10 cellular contexts compared by ENCODE assay signal in the genomic region with DNA sequence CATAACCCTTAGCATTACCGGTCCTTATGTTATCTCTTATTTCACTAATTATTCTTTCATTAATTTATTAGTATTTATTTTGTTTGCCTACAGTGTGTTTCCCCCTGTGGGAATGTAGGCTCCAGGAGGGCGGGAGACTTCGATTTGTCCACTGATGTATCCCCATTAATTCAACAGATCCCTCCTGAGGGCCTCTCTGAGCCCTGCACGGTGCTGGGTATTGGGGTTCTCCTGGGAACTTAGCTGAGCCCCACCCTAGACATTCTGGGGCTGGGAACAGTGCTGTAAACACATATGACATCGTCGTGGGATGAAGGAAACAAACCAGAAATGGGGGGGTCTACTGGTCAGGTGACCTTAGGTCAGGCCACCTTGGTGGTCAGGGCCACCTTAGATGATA. TPM values are rescaled to one million over a fixed set of nuclear protein-coding genes. Genes with fewer than 3 reads are reported as not detected.
DNase-seq lines count a peak whose midpoint lies in the region; ATAC-seq and TF ChIP-seq lines count a peak whose summit lies in the region.
"Had no signal": no experiment of that assay in that cellular context is flagged by ENCODE, and none has a peak within 500 bp of the region (broad histone marks: within the 10 kb centered on the region; RNA-seq: fewer than 3 reads in every experiment).

No MANE protein-coding gene starts in this region.

- no peak for TF ChIP-seq EP300 in sigmoid colon (IDR thresholded peaks at IDR 0.05)

- no peak for TF ChIP-seq CTCF in CD8-positive, alpha-beta T cell (IDR thresholded peaks at IDR 0.05)
- no peak for TF ChIP-seq CTCF in glutamatergic neuron (IDR thresholded peaks at IDR 0.05; ENCODE audit: partially characterized antibody, unreplicated experiment)
- TF ChIP-seq CTCF in sigmoid colon (IDR thresholded peaks at IDR 0.05), result no peak

- no peaks in the 10 kb centered on the region for H3K36me3 ChIP-seq in CD8-positive, alpha-beta T cell (ENCODE audit: insufficient read depth, low read length)
- peaks cover 0 to 20% (median 6%) of the 10 kb centered on the region in 4 donors for H3K36me3 ChIP-seq in sigmoid colon
- H3K36me3 ChIP-seq: WERI-Rb-1 had no signal

- ATAC-seq in CD8-positive, alpha-beta T cell, result no peak
- no peak for ATAC-seq in GM21619 (IDR thresholded peaks at IDR 0.05; ENCODE audit: unreplicated experiment)
- ATAC-seq in esophagus mucosa, result no peak

- H3K4me1 Mint-ChIP-seq in CD8-positive, alpha-beta T cell (ENCODE audit: low read depth), result peaks cover 37% of the 10 kb centered on the region
- peaks cover 40% of the 10 kb centered on the region for H3K4me1 Mint-ChIP-seq in activated T-helper 1 cell treated with anti-CD3 and anti-CD28 coated beads, Interleukin-12 subunit alpha, Interleukin-12 subunit beta, Interleukin-2, Interleukin-4 antibody, amounts not matched to agents 30 ng/mL and 10 ng/mL and 1 ng/mL, durations not matched to agents 14 hours and 24 hours and 36 hours (ENCODE audit: low read depth)
- peaks cover 15% of the 10 kb centered on the region for H3K4me1 Mint-ChIP-seq in glutamatergic neuron (ENCODE audit: low read depth, unreplicated experiment)

- H3K27me3 ChIP-seq in CD8-positive, alpha-beta T cell (ENCODE audit: insufficient read depth, low read length), result no peaks in the 10 kb centered on the region
- no peaks in the 10 kb centered on the region for H3K27me3 ChIP-seq in sigmoid colon

- no peaks in the 10 kb centered on the region for H3K27me3 Mint-ChIP-seq in CD8-positive, alpha-beta T cell (ENCODE audit: low read depth)
- H3K27me3 Mint-ChIP-seq in activated T-helper 1 cell treated with anti-CD3 and anti-CD28 coated beads, Interleukin-12 subunit alpha, Interleukin-12 subunit beta, Interleukin-2, Interleukin-4 antibody, amounts not matched to agents 30 ng/mL and 10 ng/mL and 1 ng/mL, durations not matched to agents 14 hours and 24 hours and 36 hours (ENCODE audit: insufficient read depth), result peaks cover 2% of the 10 kb centered on the region
- H3K27me3 Mint-ChIP-seq in glutamatergic neuron (ENCODE audit: unreplicated experiment), result peaks cover 9% of the 10 kb centered on the region

- H3K4me3 Mint-ChIP-seq in CD8-positive, alpha-beta T cell, result peak overlapping the region; percentile 49
- peak overlapping the region; percentile 51 for H3K4me3 Mint-ChIP-seq in activated T-helper 1 cell treated with anti-CD3 and anti-CD28 coated beads, Interleukin-12 subunit alpha, Interleukin-12 subunit beta, Interleukin-2, Interleukin-4 antibody, amounts not matched to agents 30 ng/mL and 10 ng/mL and 1 ng/mL, durations not matched to agents 14 hours and 24 hours and 36 hours
- H3K4me3 Mint-ChIP-seq in glutamatergic neuron (ENCODE audit: unreplicated experiment), result peak overlapping the region; percentile 49

- 41 to 62% methylated on average over 6 of the region's 6 CpGs for WGBS in sigmoid colon, 2 donors

- no peak overlapping the region for H3K27ac ChIP-seq in CD8-positive, alpha-beta T cell (ENCODE audit: low read depth, low read length)
- peak overlapping the region; percentile 90 to 93 (median 92) for H3K27ac ChIP-seq in sigmoid colon
- H3K27ac ChIP-seq: WERI-Rb-1 had no signal

- peak overlapping the region; percentile 48 for H3K4me3 ChIP-seq in CD8-positive, alpha-beta T cell (ENCODE audit: low read depth, low read length)
- H3K4me3 ChIP-seq in sigmoid colon, result peak overlapping the region; percentile 74 to 82 (median 78)

- H3K9me3 Mint-ChIP-seq in CD8-positive, alpha-beta T cell, result no peaks in the 10 kb centered on the region
- no peaks in the 10 kb centered on the region for H3K9me3 Mint-ChIP-seq in activated T-helper 1 cell treated with anti-CD3 and anti-CD28 coated beads, Interleukin-12 subunit alpha, Interleukin-12 subunit beta, Interleukin-2, Interleukin-4 antibody, amounts not matched to agents 30 ng/mL and 10 ng/mL and 1 ng/mL, durations not matched to agents 14 hours and 24 hours and 36 hours
- H3K9me3 Mint-ChIP-seq in glutamatergic neuron (ENCODE audit: unreplicated experiment), result peaks cover 8% of the 10 kb centered on the region

- H3K36me3 Mint-ChIP-seq in CD8-positive, alpha-beta T cell, result peaks cover 1% of the 10 kb centered on the region
- H3K36me3 Mint-ChIP-seq in activated T-helper 1 cell treated with anti-CD3 and anti-CD28 coated beads, Interleukin-12 subunit alpha, Interleukin-12 subunit beta, Interleukin-2, Interleukin-4 antibody, amounts not matched to agents 30 ng/mL and 10 ng/mL and 1 ng/mL, durations not matched to agents 14 hours and 24 hours and 36 hours (ENCODE audit: low read depth), result no peaks in the 10 kb centered on the region
- peaks cover 6% of the 10 kb centered on the region for H3K36me3 Mint-ChIP-seq in glutamatergic neuron (ENCODE audit: unreplicated experiment)

- intact Hi-C loops in CD8-positive, alpha-beta T cell (cut with DNase I, micrococcal nuclease), result loop anchor here (5.0 to 10.0 kb wide), 7 partner anchors 98 to 870 kb away; a partner anchor contains a TSS
- intact Hi-C loops in activated T-helper 1 cell treated with anti-CD3 and anti-CD28 coated beads, Interleukin-12 subunit alpha, Interleukin-12 subunit beta, Interleukin-2, Interleukin-4 antibody, amounts not matched to agents 30 ng/mL and 10 ng/mL and 1 ng/mL, durations not matched to agents 14 hours and 24 hours and 36 hours (cut with micrococcal nuclease), result loop anchor here (1.0 to 10.0 kb wide), 5 partner anchors 77 to 630 kb away; a partner anchor contains a TSS
- intact Hi-C loops in sigmoid colon (cut with DNase I), result loop anchor here (5.0 to 10.0 kb wide), 2 partner anchors 292 to 390 kb away; a partner anchor contains a TSS

- POLR2A ChIA-PET in CD8-positive, alpha-beta T cell (lab: Charles Lee), result interaction anchor here (1.0 kb wide), 1 partner anchor 17 kb away, joined by 3 read pairs; no protein-coding TSS in a partner anchor

- no peaks in the 10 kb centered on the region for H3K9me3 ChIP-seq in CD8-positive, alpha-beta T cell (ENCODE audit: low read length)
- no peaks in the 10 kb centered on the region for H3K9me3 ChIP-seq in sigmoid colon

- CTCF ChIA-PET in CD8-positive, alpha-beta T cell (lab: Charles Lee), result interaction anchor here (1.3 to 1.4 kb wide), 2 partner anchors 15 to 17 kb away, joined by 4 to 5 read pairs; a partner anchor contains a TSS

- H3K4me1 ChIP-seq in CD8-positive, alpha-beta T cell (ENCODE audit: insufficient read depth, low read length), result peaks cover 29% of the 10 kb centered on the region
- peaks cover 0 to 58% (median 53%) of the 10 kb centered on the region in 4 donors for H3K4me1 ChIP-seq in sigmoid colon

- TF ChIP-seq POLR2A in sigmoid colon (IDR thresholded peaks at IDR 0.05), result no peak
- no peak for TF ChIP-seq POLR2A in erythroblast (IDR thresholded peaks at IDR 0.05; ENCODE audit: low read length)

- H3K27ac Mint-ChIP-seq in CD8-positive, alpha-beta T cell, result peak overlapping the region; percentile 46
- H3K27ac Mint-ChIP-seq in activated T-helper 1 cell treated with anti-CD3 and anti-CD28 coated beads, Interleukin-12 subunit alpha, Interleukin-12 subunit beta, Interleukin-2, Interleukin-4 antibody, amounts not matched to agents 30 ng/mL and 10 ng/mL and 1 ng/mL, durations not matched to agents 14 hours and 24 hours and 36 hours, result peak overlapping the region; percentile 57
- no peak overlapping the region for H3K27ac Mint-ChIP-seq in glutamatergic neuron (ENCODE audit: unreplicated experiment)

- no peak for DNase-seq in CD8-positive, alpha-beta T cell
- DNase-seq in activated T-helper 1 cell treated with anti-CD3 and anti-CD28 coated beads, Interleukin-12 subunit alpha, Interleukin-12 subunit beta, Interleukin-2, Interleukin-4 antibody, amounts not matched to agents 30 ng/mL and 10 ng/mL and 1 ng/mL, durations not matched to agents 14 hours and 24 hours and 36 hours (ENCODE audit: low spot score), result no peak
- DNase-seq in glutamatergic neuron (no peak), sigmoid colon (no peak), H4 (ENCODE audit: low spot score) (no peak), erythroblast (lab: John Stamatoyannopoulos, UW) (no peak)
- DNase-seq: NCI-H1694, WERI-Rb-1 had no signal

RNA-seq across cellular contexts. Expression of a gene that starts 0.8 kb away (rescaled TPM):
- total RNA-seq in CD8-positive, alpha-beta T cell, result under 1 TPM; 0.22 to 0.30 TPM
- 5.6 and 5.9 TPM in 2 replicates for total RNA-seq in activated T-helper 1 cell treated with anti-CD3 and anti-CD28 coated beads, Interleukin-12 subunit alpha, Interleukin-12 subunit beta, Interleukin-2, Interleukin-4 antibody, amounts not matched to agents 30 ng/mL and 10 ng/mL and 1 ng/mL, durations not matched to agents 14 hours and 24 hours and 36 hours
- total RNA-seq in glutamatergic neuron (ENCODE audit: unreplicated experiment) (0.88 TPM), sigmoid colon (10 to 100 TPM; 13.8 to 18.0 (median 15.6) TPM), esophagus mucosa (5.5 TPM)
- polyA plus RNA-seq in sigmoid colon, result 10 to 100 TPM; 13.2 to 17.4 (median 13.4) TPM
- not detected in 2 replicates for total RNA-seq in H4 (2014; rRNA removed; shearing (Covaris generic))

RNA-seq across cellular contexts. Expression of a gene that starts 4.2 kb away (rescaled TPM):
- total RNA-seq in CD8-positive, alpha-beta T cell, result 1 to 10 TPM; 1.8 to 2.0 TPM
- 30.5 and 30.9 TPM in 2 replicates for total RNA-seq in activated T-helper 1 cell treated with anti-CD3 and anti-CD28 coated beads, Interleukin-12 subunit alpha, Interleukin-12 subunit beta, Interleukin-2, Interleukin-4 antibody, amounts not matched to agents 30 ng/mL and 10 ng/mL and 1 ng/mL, durations not matched to agents 14 hours and 24 hours and 36 hours
- total RNA-seq in glutamatergic neuron (ENCODE audit: unreplicated experiment), result 13.0 TPM
- 10 to 100 TPM; 18.6 to 28.6 (median 21.7) TPM for total RNA-seq in sigmoid colon
- polyA plus RNA-seq in sigmoid colon, result 10 to 100 TPM in 2 of 3 donors, 1 to 10 TPM in 1; 6.6 to 27.7 (median 20.1) TPM
- 28.0 and 29.8 TPM in 2 replicates for total RNA-seq in H4 (2014; rRNA removed; shearing (Covaris generic))
- 11.2 TPM for total RNA-seq in esophagus mucosa

RNA-seq across cellular contexts. Expression of a gene that starts 4.7 kb away (rescaled TPM):
- 10 to 100 TPM; 30.4 to 34.5 TPM for total RNA-seq in CD8-positive, alpha-beta T cell
- total RNA-seq in activated T-helper 1 cell treated with anti-CD3 and anti-CD28 coated beads, Interleukin-12 subunit alpha, Interleukin-12 subunit beta, Interleukin-2, Interleukin-4 antibody, amounts not matched to agents 30 ng/mL and 10 ng/mL and 1 ng/mL, durations not matched to agents 14 hours and 24 hours and 36 hours, result 53.9 and 58.2 TPM in 2 replicates
- 62.0 TPM for total RNA-seq in glutamatergic neuron (ENCODE audit: unreplicated experiment)
- 10 to 100 TPM; 12.1 to 23.9 (median 21.9) TPM for total RNA-seq in sigmoid colon
- 100 to 1,000 TPM in 2 of 3 donors, 10 to 100 TPM in 1; 87.4 to 187 (median 181) TPM for polyA plus RNA-seq in sigmoid colon
- 4.0 and 7.1 TPM in 2 replicates for total RNA-seq in H4 (2014; rRNA removed; shearing (Covaris generic))
- total RNA-seq in esophagus mucosa, result 86.4 TPM

RNA-seq across cellular contexts. Expression of a gene that starts 15.7 kb away (rescaled TPM):
- 10 to 100 TPM; 55.5 to 59.7 TPM for total RNA-seq in CD8-positive, alpha-beta T cell
- total RNA-seq in activated T-helper 1 cell treated with anti-CD3 and anti-CD28 coated beads, Interleukin-12 subunit alpha, Interleukin-12 subunit beta, Interleukin-2, Interleukin-4 antibody, amounts not matched to agents 30 ng/mL and 10 ng/mL and 1 ng/mL, durations not matched to agents 14 hours and 24 hours and 36 hours, result 81.6 and 85.8 TPM in 2 replicates
- total RNA-seq in glutamatergic neuron (ENCODE audit: unreplicated experiment) (90.1 TPM), sigmoid colon (100 to 1,000 TPM in 1 of 4 donors, 10 to 100 TPM in 3; 61.8 to 104 (median 82.6) TPM), esophagus mucosa (76.9 TPM)
- polyA plus RNA-seq in sigmoid colon, result 100 to 1,000 TPM; 112 to 248 (median 161) TPM
- 138 and 164 TPM in 2 replicates for total RNA-seq in H4 (2014; rRNA removed; shearing (Covaris generic))

RNA-seq across cellular contexts. Expression of a gene that starts 55.8 kb away (rescaled TPM):
- total RNA-seq in CD8-positive, alpha-beta T cell, result 1 to 10 TPM; 2.8 to 3.1 TPM
- 4.1 and 4.6 TPM in 2 replicates for total RNA-seq in activated T-helper 1 cell treated with anti-CD3 and anti-CD28 coated beads, Interleukin-12 subunit alpha, Interleukin-12 subunit beta, Interleukin-2, Interleukin-4 antibody, amounts not matched to agents 30 ng/mL and 10 ng/mL and 1 ng/mL, durations not matched to agents 14 hours and 24 hours and 36 hours
- total RNA-seq in glutamatergic neuron (ENCODE audit: unreplicated experiment) (15.9 TPM), sigmoid colon (under 1 TPM in 2 of 4 donors, not detected in 2; 0.36 to 0.81 TPM), esophagus mucosa (1.1 TPM)
- 1 to 10 TPM in 2 of 3 donors, not detected in 1; 1.6 to 3.7 TPM for polyA plus RNA-seq in sigmoid colon
- total RNA-seq in H4 (2014; rRNA removed; shearing (Covaris generic)), result not detected in 2 replicates
